In the genomic region with DNA sequence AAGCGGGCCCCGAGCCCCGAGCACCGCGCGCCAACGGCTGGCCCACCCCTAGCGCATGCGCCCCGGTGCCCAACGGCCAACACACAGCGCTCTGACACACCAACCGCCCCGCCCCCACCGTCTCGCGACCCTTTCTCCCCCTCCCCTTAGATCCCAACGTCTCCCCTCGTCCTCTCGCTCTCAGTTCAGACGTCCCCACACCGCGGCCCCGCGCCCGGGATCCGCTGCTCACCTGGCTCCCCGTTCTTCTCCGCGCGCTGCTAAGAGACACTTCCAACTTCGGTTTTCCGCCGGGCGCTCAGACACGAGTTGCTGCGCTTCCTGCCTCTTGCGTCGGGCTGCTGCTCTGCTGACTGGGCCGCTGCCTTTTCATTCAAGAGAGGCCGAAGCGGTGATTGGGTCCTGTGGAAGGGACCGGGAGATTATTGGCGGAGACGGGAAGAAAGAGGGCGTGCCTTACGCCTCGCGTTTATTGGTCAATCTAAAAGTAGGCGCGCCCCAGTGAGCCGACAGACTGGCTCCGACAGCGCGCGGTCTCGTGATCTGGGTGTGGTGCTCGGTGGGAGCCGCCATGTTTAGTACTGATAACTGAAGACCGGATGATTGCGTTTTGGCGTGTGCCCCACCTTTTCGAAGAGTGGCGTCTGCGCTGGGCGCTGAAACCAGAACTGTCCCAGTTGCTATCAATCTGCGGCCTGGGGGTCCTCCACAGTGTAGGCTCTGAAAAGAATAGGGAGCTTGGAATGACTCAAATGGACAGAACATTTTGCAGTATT, we compare ENCODE assay signal across 1 cellular context.
TF ChIP-seq lines count a peak whose summit lies in the region.

Gene DDX39A, minus strand, starts transcription at position 304 of the 776 bp plus-strand sequence. CDS start 6,121 bp downstream, outside the sequence.

TF ChIP-seq in K562, 482 proteins besides CTCF, POLR2A, EP300 and RAD21 (continued from another document and continues in another):
- TF ChIP-seq, protein P1, sequence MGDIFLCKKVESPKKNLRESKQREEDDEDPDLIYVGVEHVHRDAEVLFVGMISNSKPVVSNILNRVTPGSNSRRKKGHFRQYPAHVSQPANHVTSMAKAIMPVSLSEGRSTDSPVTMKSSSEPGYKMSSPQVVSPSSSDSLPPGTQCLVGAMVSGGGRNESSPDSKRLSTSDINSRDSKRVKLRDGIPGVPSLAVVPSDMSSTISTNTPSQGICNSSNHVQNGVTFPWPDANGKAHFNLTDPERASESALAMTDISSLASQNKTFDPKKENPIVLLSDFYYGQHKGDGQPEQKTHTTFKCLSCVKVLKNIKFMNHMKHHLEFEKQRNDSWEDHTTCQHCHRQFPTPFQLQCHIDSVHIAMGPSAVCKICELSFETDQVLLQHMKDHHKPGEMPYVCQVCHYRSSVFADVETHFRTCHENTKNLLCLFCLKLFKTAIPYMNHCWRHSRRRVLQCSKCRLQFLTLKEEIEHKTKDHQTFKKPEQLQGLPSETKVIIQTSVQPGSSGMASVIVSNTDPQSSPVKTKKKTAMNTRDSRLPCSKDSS (IDR thresholded peaks at IDR 0.05; ENCODE audit: low read depth, partially characterized antibody): no peak
- TF ChIP-seq, protein P2, sequence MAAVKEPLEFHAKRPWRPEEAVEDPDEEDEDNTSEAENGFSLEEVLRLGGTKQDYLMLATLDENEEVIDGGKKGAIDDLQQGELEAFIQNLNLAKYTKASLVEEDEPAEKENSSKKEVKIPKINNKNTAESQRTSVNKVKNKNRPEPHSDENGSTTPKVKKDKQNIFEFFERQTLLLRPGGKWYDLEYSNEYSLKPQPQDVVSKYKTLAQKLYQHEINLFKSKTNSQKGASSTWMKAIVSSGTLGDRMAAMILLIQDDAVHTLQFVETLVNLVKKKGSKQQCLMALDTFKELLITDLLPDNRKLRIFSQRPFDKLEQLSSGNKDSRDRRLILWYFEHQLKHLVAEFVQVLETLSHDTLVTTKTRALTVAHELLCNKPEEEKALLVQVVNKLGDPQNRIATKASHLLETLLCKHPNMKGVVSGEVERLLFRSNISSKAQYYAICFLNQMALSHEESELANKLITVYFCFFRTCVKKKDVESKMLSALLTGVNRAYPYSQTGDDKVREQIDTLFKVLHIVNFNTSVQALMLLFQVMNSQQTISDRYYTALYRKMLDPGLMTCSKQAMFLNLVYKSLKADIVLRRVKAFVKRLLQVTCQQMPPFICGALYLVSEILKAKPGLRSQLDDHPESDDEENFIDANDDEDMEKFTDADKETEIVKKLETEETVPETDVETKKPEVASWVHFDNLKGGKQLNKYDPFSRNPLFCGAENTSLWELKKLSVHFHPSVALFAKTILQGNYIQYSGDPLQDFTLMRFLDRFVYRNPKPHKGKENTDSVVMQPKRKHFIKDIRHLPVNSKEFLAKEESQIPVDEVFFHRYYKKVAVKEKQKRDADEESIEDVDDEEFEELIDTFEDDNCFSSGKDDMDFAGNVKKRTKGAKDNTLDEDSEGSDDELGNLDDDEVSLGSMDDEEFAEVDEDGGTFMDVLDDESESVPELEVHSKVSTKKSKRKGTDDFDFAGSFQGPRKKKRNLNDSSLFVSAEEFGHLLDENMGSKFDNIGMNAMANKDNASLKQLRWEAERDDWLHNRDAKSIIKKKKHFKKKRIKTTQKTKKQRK (IDR thresholded peaks at IDR 0.05; ENCODE audit: borderline replicate concordance, low read depth, low read length): peak; percentile 85
- TF ChIP-seq SRF (CRISPR knock-in tag; IDR thresholded peaks at IDR 0.05): 0 out of 4 replicates have a peak, but pooled peaks of 1 of the 2 experiments have one; percentile 42
- TF ChIP-seq, protein P3, sequence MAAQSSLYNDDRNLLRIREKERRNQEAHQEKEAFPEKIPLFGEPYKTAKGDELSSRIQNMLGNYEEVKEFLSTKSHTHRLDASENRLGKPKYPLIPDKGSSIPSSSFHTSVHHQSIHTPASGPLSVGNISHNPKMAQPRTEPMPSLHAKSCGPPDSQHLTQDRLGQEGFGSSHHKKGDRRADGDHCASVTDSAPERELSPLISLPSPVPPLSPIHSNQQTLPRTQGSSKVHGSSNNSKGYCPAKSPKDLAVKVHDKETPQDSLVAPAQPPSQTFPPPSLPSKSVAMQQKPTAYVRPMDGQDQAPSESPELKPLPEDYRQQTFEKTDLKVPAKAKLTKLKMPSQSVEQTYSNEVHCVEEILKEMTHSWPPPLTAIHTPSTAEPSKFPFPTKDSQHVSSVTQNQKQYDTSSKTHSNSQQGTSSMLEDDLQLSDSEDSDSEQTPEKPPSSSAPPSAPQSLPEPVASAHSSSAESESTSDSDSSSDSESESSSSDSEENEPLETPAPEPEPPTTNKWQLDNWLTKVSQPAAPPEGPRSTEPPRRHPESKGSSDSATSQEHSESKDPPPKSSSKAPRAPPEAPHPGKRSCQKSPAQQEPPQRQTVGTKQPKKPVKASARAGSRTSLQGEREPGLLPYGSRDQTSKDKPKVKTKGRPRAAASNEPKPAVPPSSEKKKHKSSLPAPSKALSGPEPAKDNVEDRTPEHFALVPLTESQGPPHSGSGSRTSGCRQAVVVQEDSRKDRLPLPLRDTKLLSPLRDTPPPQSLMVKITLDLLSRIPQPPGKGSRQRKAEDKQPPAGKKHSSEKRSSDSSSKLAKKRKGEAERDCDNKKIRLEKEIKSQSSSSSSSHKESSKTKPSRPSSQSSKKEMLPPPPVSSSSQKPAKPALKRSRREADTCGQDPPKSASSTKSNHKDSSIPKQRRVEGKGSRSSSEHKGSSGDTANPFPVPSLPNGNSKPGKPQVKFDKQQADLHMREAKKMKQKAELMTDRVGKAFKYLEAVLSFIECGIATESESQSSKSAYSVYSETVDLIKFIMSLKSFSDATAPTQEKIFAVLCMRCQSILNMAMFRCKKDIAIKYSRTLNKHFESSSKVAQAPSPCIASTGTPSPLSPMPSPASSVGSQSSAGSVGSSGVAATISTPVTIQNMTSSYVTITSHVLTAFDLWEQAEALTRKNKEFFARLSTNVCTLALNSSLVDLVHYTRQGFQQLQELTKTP (IDR thresholded peaks at IDR 0.05; ENCODE audit: low read depth in 1 of 2, partially characterized antibody in 2 of 2): peak in 1 of 2 experiments; percentile 55
- TF ChIP-seq ZKSCAN1 (IDR thresholded peaks at IDR 0.05; ENCODE audit: low read depth, low read length): peak; percentile 15; the same call in 1 of the 2 replicates
- no peak for TF ChIP-seq FOXO4 (CRISPR knock-in tag; IDR thresholded peaks at IDR 0.05)
- peak; percentile 91; the same call in 1 of the 2 replicates for TF ChIP-seq NFRKB (IDR thresholded peaks at IDR 0.05; ENCODE audit: low read depth)
- TF ChIP-seq, protein P4, sequence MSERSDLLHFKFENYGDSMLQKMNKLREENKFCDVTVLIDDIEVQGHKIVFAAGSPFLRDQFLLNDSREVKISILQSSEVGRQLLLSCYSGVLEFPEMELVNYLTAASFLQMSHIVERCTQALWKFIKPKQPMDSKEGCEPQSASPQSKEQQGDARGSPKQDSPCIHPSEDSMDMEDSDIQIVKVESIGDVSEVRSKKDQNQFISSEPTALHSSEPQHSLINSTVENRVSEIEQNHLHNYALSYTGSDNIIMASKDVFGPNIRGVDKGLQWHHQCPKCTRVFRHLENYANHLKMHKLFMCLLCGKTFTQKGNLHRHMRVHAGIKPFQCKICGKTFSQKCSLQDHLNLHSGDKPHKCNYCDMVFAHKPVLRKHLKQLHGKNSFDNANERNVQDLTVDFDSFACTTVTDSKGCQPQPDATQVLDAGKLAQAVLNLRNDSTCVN (CRISPR knock-in tag; IDR thresholded peaks at IDR 0.05): 0 out of 2 replicates have a peak, but pooled peaks have one; percentile 50
- TF ChIP-seq RBFOX2 (IDR thresholded peaks at IDR 0.05; ENCODE audit: low read depth, low read length): peak; percentile 98
- no peak for TF ChIP-seq THAP7 (CRISPR knock-in tag; IDR thresholded peaks at IDR 0.05)
- peak; percentile 84 for TF ChIP-seq SP2 (IDR thresholded peaks at IDR 0.05; ENCODE audit: extremely low read depth, low read depth, low read length, poor library complexity, severe bottlenecking)
- TF ChIP-seq CREB3 (tag; conservative IDR thresholded peaks at IDR 0.05; ENCODE audit: low read depth): no peak
- peak; percentile 13; the same call in 1 of the 2 replicates for TF ChIP-seq PHTF2 (CRISPR knock-in tag; IDR thresholded peaks at IDR 0.05)
- peak; percentile 92 for TF ChIP-seq MYBL2 (IDR thresholded peaks at IDR 0.05; ENCODE audit: low read depth)
- no peak for TF ChIP-seq MYBL2 (CRISPR knock-in tag; IDR thresholded peaks at IDR 0.05; ENCODE audit: borderline replicate concordance)
- peak; percentile 59 for TF ChIP-seq ZFX (CRISPR knock-in tag; IDR thresholded peaks at IDR 0.05)
- no peak for TF ChIP-seq ZNF77 (CRISPR knock-in tag; IDR thresholded peaks at IDR 0.05)
- peak; percentile 73 for TF ChIP-seq RBBP5 (IDR thresholded peaks at IDR 0.05; ENCODE audit: borderline replicate concordance, insufficient read depth, low read length, poor library complexity, severe bottlenecking)
- no peak for TF ChIP-seq BDP1 (IDR thresholded peaks at IDR 0.05; ENCODE audit: insufficient read depth, insufficient read length)
- TF ChIP-seq TOE1 (IDR thresholded peaks at IDR 0.05; ENCODE audit: borderline replicate concordance): peak; percentile 96
- TF ChIP-seq TOE1 (CRISPR knock-in tag; IDR thresholded peaks at IDR 0.05; ENCODE audit: borderline replicate concordance, low read depth): no peak
- peak; percentile 46; the same call in 1 of the 2 replicates for TF ChIP-seq NFIC (IDR thresholded peaks at IDR 0.05)
- TF ChIP-seq, protein P5, sequence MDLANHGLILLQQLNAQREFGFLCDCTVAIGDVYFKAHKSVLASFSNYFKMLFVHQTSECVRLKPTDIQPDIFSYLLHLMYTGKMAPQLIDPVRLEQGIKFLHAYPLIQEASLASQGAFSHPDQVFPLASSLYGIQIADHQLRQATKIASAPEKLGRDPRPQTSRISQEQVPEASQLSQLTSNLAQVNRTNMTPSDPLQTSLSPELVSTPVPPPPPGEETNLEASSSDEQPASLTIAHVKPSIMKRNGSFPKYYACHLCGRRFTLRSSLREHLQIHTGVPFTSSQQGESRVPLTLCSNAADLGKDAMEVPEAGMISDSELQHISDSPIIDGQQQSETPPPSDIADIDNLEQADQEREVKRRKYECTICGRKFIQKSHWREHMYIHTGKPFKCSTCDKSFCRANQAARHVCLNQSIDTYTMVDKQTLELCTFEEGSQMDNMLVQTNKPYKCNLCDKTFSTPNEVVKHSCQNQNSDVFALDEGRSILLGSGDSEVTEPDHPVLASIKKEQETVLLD (IDR thresholded peaks at IDR 0.05): peak; percentile 83
- peak; percentile 72; the same call in 1 of the 2 replicates for TF ChIP-seq HDAC2 (IDR thresholded peaks at IDR 0.05)
- TF ChIP-seq MLLT1 (IDR thresholded peaks at IDR 0.05): peak; percentile 52 to 89; a peak in 2 of 4 replicates
- TF ChIP-seq BRF1 (IDR thresholded peaks at IDR 0.05; ENCODE audit: borderline replicate concordance, extremely low read depth, insufficient read length): no peak
- peak; percentile 62 for TF ChIP-seq C11orf30 (IDR thresholded peaks at IDR 0.05; ENCODE audit: low read depth)
- no peak for TF ChIP-seq SRSF7 (optimal IDR thresholded peaks at IDR 0.05; ENCODE audit: low read depth, low read length)
- TF ChIP-seq ZNF174 (CRISPR knock-in tag; IDR thresholded peaks at IDR 0.05): no peak
- TF ChIP-seq, protein P6, sequence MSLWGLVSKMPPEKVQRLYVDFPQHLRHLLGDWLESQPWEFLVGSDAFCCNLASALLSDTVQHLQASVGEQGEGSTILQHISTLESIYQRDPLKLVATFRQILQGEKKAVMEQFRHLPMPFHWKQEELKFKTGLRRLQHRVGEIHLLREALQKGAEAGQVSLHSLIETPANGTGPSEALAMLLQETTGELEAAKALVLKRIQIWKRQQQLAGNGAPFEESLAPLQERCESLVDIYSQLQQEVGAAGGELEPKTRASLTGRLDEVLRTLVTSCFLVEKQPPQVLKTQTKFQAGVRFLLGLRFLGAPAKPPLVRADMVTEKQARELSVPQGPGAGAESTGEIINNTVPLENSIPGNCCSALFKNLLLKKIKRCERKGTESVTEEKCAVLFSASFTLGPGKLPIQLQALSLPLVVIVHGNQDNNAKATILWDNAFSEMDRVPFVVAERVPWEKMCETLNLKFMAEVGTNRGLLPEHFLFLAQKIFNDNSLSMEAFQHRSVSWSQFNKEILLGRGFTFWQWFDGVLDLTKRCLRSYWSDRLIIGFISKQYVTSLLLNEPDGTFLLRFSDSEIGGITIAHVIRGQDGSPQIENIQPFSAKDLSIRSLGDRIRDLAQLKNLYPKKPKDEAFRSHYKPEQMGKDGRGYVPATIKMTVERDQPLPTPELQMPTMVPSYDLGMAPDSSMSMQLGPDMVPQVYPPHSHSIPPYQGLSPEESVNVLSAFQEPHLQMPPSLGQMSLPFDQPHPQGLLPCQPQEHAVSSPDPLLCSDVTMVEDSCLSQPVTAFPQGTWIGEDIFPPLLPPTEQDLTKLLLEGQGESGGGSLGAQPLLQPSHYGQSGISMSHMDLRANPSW (CRISPR knock-in tag; IDR thresholded peaks at IDR 0.05): peak; percentile 41; the same call in 1 of the 2 replicates
- no peak for TF ChIP-seq ZFP1 (CRISPR knock-in tag; IDR thresholded peaks at IDR 0.05)
